Comparison of ENCODE assay signal across 15 cellular contexts in the genomic region with DNA sequence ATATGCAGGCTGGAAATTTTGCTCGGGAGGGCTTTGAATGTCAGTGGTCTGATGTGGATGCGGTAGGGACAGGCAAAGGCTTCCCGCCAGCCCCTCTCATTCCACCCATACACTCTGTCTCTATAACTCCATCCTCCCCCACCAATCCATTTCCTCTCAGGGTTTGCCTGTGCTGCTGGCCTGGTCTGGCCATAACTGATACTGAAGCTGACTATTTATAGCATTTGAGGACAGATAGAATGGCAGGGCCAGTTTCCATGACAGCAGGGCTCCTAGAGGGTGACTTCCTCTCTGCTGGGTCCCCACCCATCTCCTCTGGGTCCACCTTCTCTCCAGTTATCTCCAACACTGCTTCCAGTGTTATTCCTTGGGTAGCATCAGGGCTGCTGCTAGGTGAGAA. TPM values are rescaled to one million over a fixed set of nuclear protein-coding genes. Genes with fewer than 3 reads are reported as not detected.
A peak's percentile ranks its signal among the peaks of the same experiment; 100 is the strongest.
DNase-seq lines count a peak whose midpoint lies in the region; ATAC-seq and TF ChIP-seq lines count a peak whose summit lies in the region.
"Had no signal": no experiment of that assay in that cellular context is flagged by ENCODE, and none has a peak within 500 bp of the region (broad histone marks: within the 10 kb centered on the region; RNA-seq: fewer than 3 reads in every experiment).

No MANE protein-coding gene starts in this region.

- no peak overlapping the region for H2BK5ac ChIP-seq in H9 (ENCODE audit: insufficient read length, low read length)

- H4K5ac ChIP-seq in H9 (ENCODE audit: insufficient read length, low read depth, low read length), result no peak overlapping the region

- H4K8ac ChIP-seq in H9 (replicated peaks; ENCODE audit: insufficient read length, low read depth, low read length), result no peak overlapping the region

- H2BK20ac ChIP-seq in H9 (ENCODE audit: low read depth, low read length, poor library complexity, severe bottlenecking), result no peak overlapping the region

- no peaks in the 10 kb centered on the region for H3K9me3 ChIP-seq in H9 (ENCODE audit: control insufficient read depth, low read depth, low read length)
- H3K9me3 ChIP-seq in CD8-positive, alpha-beta T cell (ENCODE audit: low read length), result no peaks in the 10 kb centered on the region
- H3K9me3 ChIP-seq: BE2C, SJCRH30 had no signal

- no peaks in the 10 kb centered on the region for H3K79me1 ChIP-seq in H9 (ENCODE audit: insufficient read depth, low read depth, low read length, poor library complexity, severe bottlenecking)

- DNase-seq in GM06990 (ENCODE audit: extremely low read depth, insufficient read length) (peak; percentile 47), OCI-M2 (lab: John Stamatoyannopoulos, UW; ENCODE audit: unreplicated experiment) (peak; percentile 95), H9 (no peak), HK-2 (ENCODE audit: unreplicated experiment) (no peak), SHP77 (lab: John Stamatoyannopoulos, UW) (no peak)
- no peak for DNase-seq in CD8-positive, alpha-beta T cell
- DNase-seq: activated T-cell treated with anti-CD3 and anti-CD28 coated beads for 4 hours, BE2C, NCI-H1092 treated with DMSO at 0.1 percent for 48 hours, SJCRH30 had no signal

- peaks cover 42% of the 10 kb centered on the region for H3K27me3 Mint-ChIP-seq in H9 (ENCODE audit: low read depth)
- peaks cover 16% of the 10 kb centered on the region for H3K27me3 Mint-ChIP-seq in CD8-positive, alpha-beta T cell (ENCODE audit: low read depth)

- H3K4me1 ChIP-seq in H9 (ENCODE audit: insufficient read depth, low read length), result peaks cover 4% of the 10 kb centered on the region; the same call in 1 of the 2 replicates
- peaks cover 9% of the 10 kb centered on the region for H3K4me1 ChIP-seq in CD8-positive, alpha-beta T cell (ENCODE audit: insufficient read depth, low read length)
- H3K4me1 ChIP-seq: BE2C, parathyroid adenoma, SJCRH30 had no signal

- no peak overlapping the region for H3K18ac ChIP-seq in H9 (ENCODE audit: insufficient read length, low read depth, low read length)

- H3K36me3 Mint-ChIP-seq in H9 (ENCODE audit: insufficient read depth in 1 of 3, low read depth in 3 of 3), result no peaks in the 10 kb centered on the region; a peak in 2 of 7 replicates
- H3K36me3 Mint-ChIP-seq in CD8-positive, alpha-beta T cell, result no peaks in the 10 kb centered on the region

- H3K27ac Mint-ChIP-seq in H9, result no peak overlapping the region
- H3K27ac Mint-ChIP-seq in CD8-positive, alpha-beta T cell, result no peak overlapping the region
- H3K27ac Mint-ChIP-seq: dendritic cell treated with granulocyte-macrophage colony-stimulating factor and Interleukin-4, amounts not matched to agents 40 ng/mL and 50 ng/mL, for 4 days; GM23338 had no signal

- no peak overlapping the region for H4K91ac ChIP-seq in H9 (ENCODE audit: insufficient read length, low read depth, low read length)

- H3K27me3 ChIP-seq in GM06990 (replicated peaks; ENCODE audit: control insufficient read depth, insufficient read depth, low read length) (no peaks in the 10 kb centered on the region), H9 (ENCODE audit: insufficient read depth, low read length) (no peaks in the 10 kb centered on the region)
- H3K27me3 ChIP-seq in CD8-positive, alpha-beta T cell (ENCODE audit: insufficient read depth, low read length), result no peaks in the 10 kb centered on the region
- H3K27me3 ChIP-seq: BE2C, SJCRH30 had no signal

- H3K9me3 Mint-ChIP-seq in H9, result no peaks in the 10 kb centered on the region
- no peaks in the 10 kb centered on the region for H3K9me3 Mint-ChIP-seq in CD8-positive, alpha-beta T cell
- H3K9me3 Mint-ChIP-seq: dendritic cell treated with granulocyte-macrophage colony-stimulating factor and Interleukin-4, amounts not matched to agents 40 ng/mL and 50 ng/mL, for 4 days; GM23338 had no signal

- H3K4me1 Mint-ChIP-seq in H9, result peaks cover 12 to 20% of the 10 kb centered on the region in 2 experiments; a peak in 3 of 4 replicates
- H3K4me1 Mint-ChIP-seq in CD8-positive, alpha-beta T cell (ENCODE audit: low read depth), result peaks cover 13% of the 10 kb centered on the region

- no peak overlapping the region for H3K4me2 ChIP-seq in H9 (ENCODE audit: insufficient read depth, insufficient read length, low read length)
- H3K4me2 ChIP-seq: GM23338 had no signal

- TF ChIP-seq CTCF in GM06990 (IDR thresholded peaks at IDR 0.05; ENCODE audit: insufficient read depth, low read length, poor library complexity, severe bottlenecking), result no peak
- TF ChIP-seq CTCF in H9 (conservative IDR thresholded peaks at IDR 0.05), result no peak
- no peak for TF ChIP-seq CTCF in CD8-positive, alpha-beta T cell (IDR thresholded peaks at IDR 0.05)

- no CpG with 5 or more reads among the region's 3 CpGs for WGBS in H9 (ENCODE audit: extremely low coverage, insufficient read length, low lambda C conversion rate)

- no peak overlapping the region for H3K4me3 Mint-ChIP-seq in H9
- no peak overlapping the region for H3K4me3 Mint-ChIP-seq in CD8-positive, alpha-beta T cell
- H3K4me3 Mint-ChIP-seq: dendritic cell treated with granulocyte-macrophage colony-stimulating factor and Interleukin-4, amounts not matched to agents 40 ng/mL and 50 ng/mL, for 4 days; GM23338 had no signal

- no peak overlapping the region for H2BK12ac ChIP-seq in H9 (ENCODE audit: insufficient read length, low read depth, low read length)

- H4K20me1 ChIP-seq in H9 (ENCODE audit: control insufficient read depth, insufficient read depth, insufficient read length), result no peaks in the 10 kb centered on the region

- ATAC-seq in GM19351 (IDR thresholded peaks at IDR 0.05; ENCODE audit: unreplicated experiment) (peak; percentile 44), HG03066 (IDR thresholded peaks at IDR 0.05; ENCODE audit: low read depth, unreplicated experiment) (peak; percentile 31)
- ATAC-seq in CD8-positive, alpha-beta T cell, result no peak
- ATAC-seq: GM23338 had no signal

- no peak overlapping the region for H3K4me3 ChIP-seq in GM06990 (replicated peaks; ENCODE audit: low read depth, low read length)
- H3K4me3 ChIP-seq in CD8-positive, alpha-beta T cell (ENCODE audit: low read depth, low read length), result no peak overlapping the region
- H3K4me3 ChIP-seq: GM23338, SJCRH30 had no signal

- CTCF ChIA-PET in CD8-positive, alpha-beta T cell (lab: Charles Lee), result no interaction called here

- no peaks in the 10 kb centered on the region for H3K23me2 ChIP-seq in H9 (ENCODE audit: insufficient read length, low read depth, low read length, poor library complexity, severe bottlenecking)

- no peak overlapping the region for H3T11ph ChIP-seq in H9 (ENCODE audit: low read length)

- H3K56ac ChIP-seq in H9 (ENCODE audit: insufficient read length, low read depth, low read length), result no peak overlapping the region

- H3K14ac ChIP-seq in H9 (ENCODE audit: insufficient read depth, low read length), result no peak overlapping the region

- H3K79me2 ChIP-seq in H9 (ENCODE audit: insufficient read depth, low read length), result no peaks in the 10 kb centered on the region
- H3K79me2 ChIP-seq: parathyroid adenoma had no signal

- POLR2A ChIA-PET in CD8-positive, alpha-beta T cell (lab: Charles Lee), result no interaction called here

- H2BK15ac ChIP-seq in H9 (ENCODE audit: low read depth, low read length), result no peak overlapping the region

- no peak overlapping the region for H2AK5ac ChIP-seq in H9 (ENCODE audit: insufficient read length, low read length)

- no peak overlapping the region for H3K27ac ChIP-seq in H9 (ENCODE audit: insufficient read length, low read depth, low read length)
- H3K27ac ChIP-seq in CD8-positive, alpha-beta T cell (ENCODE audit: low read depth, low read length), result no peak overlapping the region
- H3K27ac ChIP-seq: parathyroid adenoma, SJCRH30 had no signal

- no peaks in the 10 kb centered on the region for H3K36me3 ChIP-seq in GM06990 (ENCODE audit: control insufficient read depth, insufficient read depth, low read length)
- H3K36me3 ChIP-seq in CD8-positive, alpha-beta T cell (ENCODE audit: insufficient read depth, low read length), result no peaks in the 10 kb centered on the region
- H3K36me3 ChIP-seq: BE2C, SJCRH30 had no signal

- no peak overlapping the region for H3K9ac ChIP-seq in H9 (ENCODE audit: extremely low read depth, insufficient read length, low read length)
- H3K9ac ChIP-seq: parathyroid adenoma had no signal

- H2BK120ac ChIP-seq in H9 (ENCODE audit: low read depth, low read length, poor library complexity, severe bottlenecking), result no peak overlapping the region

- no peak overlapping the region for H3K23ac ChIP-seq in H9 (ENCODE audit: insufficient read length, low read depth, low read length)

- H2AFZ ChIP-seq in H9 (ENCODE audit: low read length), result no peak overlapping the region
- H2AFZ ChIP-seq: GM23338 had no signal

- no peak overlapping the region for H3K4ac ChIP-seq in H9 (ENCODE audit: low read depth, low read length)

- intact Hi-C loops in CD8-positive, alpha-beta T cell (cut with DNase I, micrococcal nuclease), result no loop called here

RNA-seq across cellular contexts. Expression of a gene that starts 6.6 kb away (rescaled TPM):
- 115 and 123 TPM in 2 replicates for total RNA-seq in H9 (2021)
- total RNA-seq in CD8-positive, alpha-beta T cell, result 1 to 10 TPM; 1.4 to 1.6 TPM

Comparison
In these comparisons a context has a peak if more than half of its experiments do, and no peak if none do; other contexts are left out.
1. DNase-seq: peak in GM06990 (single experiment) and OCI-M2 (single experiment); none in H9 (single experiment), HK-2 (single experiment), CD8-positive, alpha-beta T cell (0 of 7) and SHP77 (0 of 2).
2. RNA of a gene that starts 6.6 kb away (total RNA-seq): 115 to 123 TPM in H9; 1.4 to 1.6 TPM in CD8-positive, alpha-beta T cell; every median in the first group is over 10 times any median in the second.